ENCODE assay signal across 13 cellular contexts in the genomic region with DNA sequence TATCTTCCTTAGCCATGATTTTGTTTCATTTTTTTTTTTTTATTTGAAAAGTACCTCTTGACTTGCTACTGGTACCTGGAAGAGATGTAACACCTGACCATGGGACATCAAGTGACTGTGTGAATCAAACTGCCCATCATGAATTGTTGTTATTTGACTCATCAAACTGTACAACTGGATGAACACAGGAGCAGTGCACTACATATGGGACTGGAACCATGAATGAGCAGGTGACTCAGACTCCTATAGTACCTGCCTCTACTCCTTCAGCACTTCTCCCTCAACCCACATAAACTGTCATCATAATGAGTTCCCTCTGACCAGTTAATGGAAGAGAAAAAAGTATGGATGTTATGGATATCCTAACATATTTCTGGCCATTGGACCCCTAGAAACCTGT.
"Had no signal": no experiment of that assay in that cellular context is flagged by ENCODE, and none has a peak within 500 bp of the region (broad histone marks: within the 10 kb centered on the region; RNA-seq: fewer than 3 reads in every experiment).

No MANE protein-coding gene starts in this region.

- ATAC-seq: left lobe of liver had no signal

- H3K36me3 ChIP-seq: colonic mucosa, ovary, sigmoid colon, spleen had no signal

- DNase-seq: activated CD4-positive, alpha-beta T cell treated with anti-CD3 and anti-CD28 coated beads, Interleukin-2, amount 10 ng/mL, durations not matched to agents 7 days and 5 days; activated CD4-positive, CD25-positive, alpha-beta regulatory T cell; activated naive CD4-positive, alpha-beta T cell treated with anti-CD3 and anti-CD28 coated beads for 36 hours; central memory CD4-positive, alpha-beta T cell; colonic mucosa; foreskin melanocyte; head of caudate nucleus; naive B cell; ovary; sigmoid colon; spleen had no signal

- FAIRE-seq: endometrium had no signal

- H3K27me3 ChIP-seq: colonic mucosa, ovary, sigmoid colon, spleen had no signal

- H3K4me3 ChIP-seq: colonic mucosa, ovary, sigmoid colon, spleen had no signal
